In genomic region chr5:177671035-177671754, GRCh38 we compare ENCODE assay signal across 7 cellular contexts.
DNase-seq lines count a peak whose midpoint lies in the region; ATAC-seq and TF ChIP-seq lines count a peak whose summit lies in the region.
"Not testable (repeated sequence)": the region's sequence is repeated elsewhere in the genome, so short reads cannot be mapped to it uniquely, and the experiment has no call there.

No MANE protein-coding gene starts in this region.

- H3K9ac ChIP-seq in neural progenitor cell = not testable (repeated sequence)

- H3K27me3 ChIP-seq in PC-9 (ENCODE audit: insufficient read depth, low read depth) = peaks cover 33% of the 10 kb centered on the region
- H3K27me3 ChIP-seq in neural progenitor cell = peaks cover 37% of the 10 kb centered on the region

- H3K36me3 ChIP-seq in PC-9 (ENCODE audit: low read depth); neural progenitor cell: not testable (repeated sequence)

- not testable (repeated sequence) for H3K4me1 ChIP-seq in PC-9 (replicated peaks; ENCODE audit: insufficient read depth); neural progenitor cell

- CTCF ChIA-PET in PC-9 (lab: Charles Lee) = not testable (repeated sequence)

- not testable (repeated sequence) for H2AFZ ChIP-seq in PC-9; neural progenitor cell (replicated peaks)

- H3K4me2 ChIP-seq in PC-9 = peak overlapping the region; percentile 50; the same call in 1 of the 2 replicates
- peak overlapping the region; percentile 69 for H3K4me2 ChIP-seq in neural progenitor cell

- not testable (repeated sequence) for H3K9me3 ChIP-seq in PC-9 (ENCODE audit: insufficient read depth, low read depth); neural progenitor cell (ENCODE audit: low read depth)

- intact Hi-C loops in PC-9 (cut with micrococcal nuclease; ENCODE audit: unreplicated experiment); Right ventricle myocardium inferior (cut with DNase I): not testable (repeated sequence)

- not testable (repeated sequence) for TF ChIP-seq CTCF in PC-9 (conservative IDR thresholded peaks at IDR 0.05); neural progenitor cell (IDR thresholded peaks at IDR 0.05)

- not testable (repeated sequence) for DNase-seq in PC-9; activated naive CD8-positive, alpha-beta T cell treated with anti-CD3 and anti-CD28 coated beads for 36 hours; Right ventricle myocardium inferior (ENCODE audit: missing footprints); neural progenitor cell (ENCODE audit: low spot score)

- BruUV-seq in PC-9 (replicated peaks; lab: Mats Ljungman, UMichigan) = TSS peak; percentile 57

- H3K4me3 Mint-ChIP-seq in activated naive CD8-positive, alpha-beta T cell treated with anti-CD3 and anti-CD28 coated beads for 36 hours = peak overlapping the region; percentile 43
- not testable (repeated sequence) for H3K4me3 Mint-ChIP-seq in neural progenitor cell

- H3K27ac ChIP-seq in PC-9, neural progenitor cell: not testable (repeated sequence)

- H3K79me2 ChIP-seq in PC-9 (ENCODE audit: low read depth); neural progenitor cell (ENCODE audit: low read depth): not testable (repeated sequence)

- not testable (repeated sequence) for H4K20me1 ChIP-seq in PC-9 (ENCODE audit: insufficient read depth); neural progenitor cell (ENCODE audit: low read depth)

- POLR2A ChIA-PET in PC-9 (lab: Charles Lee; ENCODE audit: unreplicated experiment) = not testable (repeated sequence)

- not testable (repeated sequence) for H3K9me3 Mint-ChIP-seq in activated naive CD8-positive, alpha-beta T cell treated with anti-CD3 and anti-CD28 coated beads for 36 hours; neural progenitor cell

- H3K36me3 Mint-ChIP-seq in activated naive CD8-positive, alpha-beta T cell treated with anti-CD3 and anti-CD28 coated beads for 36 hours; neural progenitor cell: not testable (repeated sequence)

- peak; percentile 19 for ATAC-seq in GM18517 (IDR thresholded peaks at IDR 0.05; ENCODE audit: unreplicated experiment)
- ATAC-seq in GM21737 (IDR thresholded peaks at IDR 0.05; ENCODE audit: unreplicated experiment) = peak; percentile 29
- ATAC-seq in HG03103 (IDR thresholded peaks at IDR 0.05; ENCODE audit: low read depth, unreplicated experiment) = peak; percentile 26
- peak; percentile 71 for ATAC-seq in Right ventricle myocardium inferior

- not testable (repeated sequence) for H3K27ac Mint-ChIP-seq in activated naive CD8-positive, alpha-beta T cell treated with anti-CD3 and anti-CD28 coated beads for 36 hours; neural progenitor cell

- H3K9me2 ChIP-seq in PC-9 (ENCODE audit: insufficient read depth) = not testable (repeated sequence)

- H3F3A ChIP-seq in PC-9 (ENCODE audit: insufficient read depth, low read depth); neural progenitor cell (ENCODE audit: low read depth): not testable (repeated sequence)

- H3K27me3 Mint-ChIP-seq in activated naive CD8-positive, alpha-beta T cell treated with anti-CD3 and anti-CD28 coated beads for 36 hours; neural progenitor cell (ENCODE audit: insufficient read depth, low read depth): not testable (repeated sequence)

- H3K4me1 Mint-ChIP-seq in activated naive CD8-positive, alpha-beta T cell treated with anti-CD3 and anti-CD28 coated beads for 36 hours; neural progenitor cell: not testable (repeated sequence)

- not testable (repeated sequence) for H3K4me3 ChIP-seq in PC-9
- peak overlapping the region; percentile 34 for H3K4me3 ChIP-seq in neural progenitor cell

Comparison
In these comparisons a context has a peak if more than half of its experiments do, and no peak if none do; other contexts are left out.
1. ATAC-seq: peak in every context shown above with its lines; median percentile 71 in Right ventricle myocardium inferior; 29 in GM21737; 26 in HG03103; 19 in GM18517.